In the genomic region with DNA sequence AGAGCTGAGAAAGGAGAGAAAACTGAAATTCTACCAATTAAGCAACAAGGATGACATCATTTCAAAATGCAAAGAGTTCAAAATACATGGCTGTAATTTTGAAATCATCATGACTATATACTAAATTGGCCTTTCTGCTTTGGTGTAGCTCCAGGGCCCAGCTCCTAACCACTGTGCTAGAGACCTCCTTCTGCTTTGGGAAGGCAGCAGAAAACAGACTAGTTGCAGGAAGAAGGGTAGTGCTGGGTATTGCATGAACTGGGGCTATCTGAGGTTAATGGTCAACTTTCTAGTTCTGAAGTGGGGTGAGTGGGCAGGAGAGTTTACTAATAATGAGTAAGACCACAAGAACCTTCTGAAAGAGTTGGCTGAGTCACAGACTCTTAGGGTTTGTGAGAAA, we compare ENCODE assay signal across 9 cellular contexts.
DNase-seq lines count a peak whose midpoint lies in the region; ATAC-seq and TF ChIP-seq lines count a peak whose summit lies in the region.
"Had no signal": no experiment of that assay in that cellular context is flagged by ENCODE, and none has a peak within 500 bp of the region (broad histone marks: within the 10 kb centered on the region; RNA-seq: fewer than 3 reads in every experiment).

No MANE protein-coding gene starts in this region.

- peak in 1 of 2 donors; percentile 40 for DNase-seq in stimulated activated naive CD8-positive, alpha-beta T cell treated with anti-CD3 and anti-CD28 coated beads, Interleukin-15, amount 100 ng/mL, for 72 hours
- DNase-seq in stimulated activated naive CD8-positive, alpha-beta T cell treated with anti-CD3 and anti-CD28 coated beads, Interleukin-15, Interleukin-2, amounts not matched to agents 100 U/mL and 50 U/mL, for 24 hours = no peak
- DNase-seq in RWPE1 (ENCODE audit: low spot score) (peak; percentile 20), upper lobe of right lung (no peak), heart right ventricle (no peak), NCI-H446 treated with DMSO at 0.1 percent for 48 hours (lab: John Stamatoyannopoulos, UW) (no peak), colonic mucosa (no peak)

- no peak overlapping the region for H3K27ac ChIP-seq in RWPE1
- no peak overlapping the region for H3K27ac ChIP-seq in upper lobe of right lung
- H3K27ac ChIP-seq in heart right ventricle = no peak overlapping the region
- H3K27ac ChIP-seq in colonic mucosa = no peak overlapping the region

- CTCF ChIA-PET in RWPE1 (lab: Yijun Ruan, JAX) = no interaction called here

- H3K9ac ChIP-seq in colonic mucosa (ENCODE audit: low read depth in 2 of 2, low read length in 2 of 2) = no peak overlapping the region

- peaks cover 7% of the 10 kb centered on the region for H3K27me3 Mint-ChIP-seq in stimulated activated naive CD8-positive, alpha-beta T cell treated with anti-CD3 and anti-CD28 coated beads, Interleukin-15, amount 100 ng/mL, for 72 hours

- peak; percentile 96 for ATAC-seq in stimulated activated naive CD8-positive, alpha-beta T cell treated with anti-CD3 and anti-CD28 coated beads, Interleukin-15, amount 100 ng/mL, for 72 hours
- no peak for ATAC-seq in stimulated activated naive CD8-positive, alpha-beta T cell treated with anti-CD3 and anti-CD28 coated beads, Interleukin-15, Interleukin-2, amounts not matched to agents 100 U/mL and 50 U/mL, for 24 hours
- peak; percentile 99 for ATAC-seq in HG02885 (IDR thresholded peaks at IDR 0.05; ENCODE audit: poor library complexity, unreplicated experiment)
- peak; percentile 78 for ATAC-seq in upper lobe of right lung
- no peak for ATAC-seq in heart right ventricle
- ATAC-seq: Panc1 had no signal

- no peaks in the 10 kb centered on the region for H3K4me1 ChIP-seq in upper lobe of right lung
- H3K4me1 ChIP-seq in heart right ventricle = no peaks in the 10 kb centered on the region
- no peaks in the 10 kb centered on the region for H3K4me1 ChIP-seq in colonic mucosa

- H3K4me1 Mint-ChIP-seq in stimulated activated naive CD8-positive, alpha-beta T cell treated with anti-CD3 and anti-CD28 coated beads, Interleukin-15, amount 100 ng/mL, for 72 hours = peaks cover 21% of the 10 kb centered on the region

- H3K27ac Mint-ChIP-seq in stimulated activated naive CD8-positive, alpha-beta T cell treated with anti-CD3 and anti-CD28 coated beads, Interleukin-15, amount 100 ng/mL, for 72 hours = no peak overlapping the region

- H3K4me3 ChIP-seq in upper lobe of right lung = no peak overlapping the region
- no peak overlapping the region for H3K4me3 ChIP-seq in heart right ventricle
- no peak overlapping the region for H3K4me3 ChIP-seq in colonic mucosa

- H3K9me3 ChIP-seq in upper lobe of right lung (no peaks in the 10 kb centered on the region), heart right ventricle (peaks cover 0 to 12% (median 0%) of the 10 kb centered on the region in 11 donors), colonic mucosa (no peaks in the 10 kb centered on the region)

- TF ChIP-seq CTCF in RWPE1 (conservative IDR thresholded peaks at IDR 0.05; ENCODE audit: low read depth) = no peak
- no peak for TF ChIP-seq CTCF in upper lobe of right lung (IDR thresholded peaks at IDR 0.05)
- no peak for TF ChIP-seq CTCF in heart right ventricle (IDR thresholded peaks at IDR 0.05)
- no peak for TF ChIP-seq CTCF in colonic mucosa (IDR thresholded peaks at IDR 0.05)

- H3K27me3 ChIP-seq in upper lobe of right lung = no peaks in the 10 kb centered on the region
- peaks cover 0 to 7% (median 0%) of the 10 kb centered on the region in 7 donors for H3K27me3 ChIP-seq in heart right ventricle
- no peaks in the 10 kb centered on the region for H3K27me3 ChIP-seq in colonic mucosa

- POLR2A ChIA-PET in RWPE1 (lab: Yijun Ruan, JAX; ENCODE audit: low non-redundant PET) = no interaction called here

- peaks cover 23 to 36% of the 10 kb centered on the region in 2 donors for H3K9me3 Mint-ChIP-seq in stimulated activated naive CD8-positive, alpha-beta T cell treated with anti-CD3 and anti-CD28 coated beads, Interleukin-15, amount 100 ng/mL, for 72 hours

- H3K36me3 ChIP-seq in upper lobe of right lung (no peaks in the 10 kb centered on the region), heart right ventricle (no peaks in the 10 kb centered on the region), colonic mucosa (no peaks in the 10 kb centered on the region)

- H3K4me3 Mint-ChIP-seq in stimulated activated naive CD8-positive, alpha-beta T cell treated with anti-CD3 and anti-CD28 coated beads, Interleukin-15, amount 100 ng/mL, for 72 hours = no peak overlapping the region

- intact Hi-C loops in upper lobe of right lung (cut with DNase I) (no loop called here), heart right ventricle (cut with DNase I) (no loop called here), colonic mucosa (cut with DNase I) (no loop called here)

Comparison
In these comparisons a context has a peak if more than half of its experiments do, and no peak if none do; other contexts are left out.
1. ATAC-seq: peak in stimulated activated naive CD8-positive, alpha-beta T cell treated with anti-CD3 and anti-CD28 coated beads, Interleukin-15, amount 100 ng/mL, for 72 hours (single experiment), HG02885 (single experiment) and upper lobe of right lung (single experiment); none in stimulated activated naive CD8-positive, alpha-beta T cell treated with anti-CD3 and anti-CD28 coated beads, Interleukin-15, Interleukin-2, amounts not matched to agents 100 U/mL and 50 U/mL, for 24 hours (single experiment) and heart right ventricle (0 of 8).